1 cellular context compared by ENCODE assay signal in genomic region chr12:66061076-66061475, GRCh38.
TF ChIP-seq lines count a peak whose summit lies in the region.

No MANE protein-coding gene starts in this region.

TF ChIP-seq in GM23338, 12 proteins besides CTCF, POLR2A, EP300 and RAD21 (continued from another document):
- TF ChIP-seq ZNF462 (CRISPR knock-in tag; IDR thresholded peaks at IDR 0.05), result no peak
- TF ChIP-seq NANOG (IDR thresholded peaks at IDR 0.05; ENCODE audit: borderline replicate concordance), result no peak
